In genomic region chr12:94545937-94546771, GRCh38 we compare ENCODE assay signal across 8 cellular contexts.
DNase-seq lines count a peak whose midpoint lies in the region; ATAC-seq and TF ChIP-seq lines count a peak whose summit lies in the region.

No MANE protein-coding gene starts in this region.

- peak in 1 of 2 donors; percentile 8 for DNase-seq in activated T-cell treated with anti-CD3 and anti-CD28 coated beads, Interleukin-2, amount 50 U/mL, for 72 hours
- no peak for DNase-seq in activated T-cell treated with anti-CD3 and anti-CD28 coated beads, Interleukin-2, amount 50 U/mL, for 48 hours
- DNase-seq in SK-N-DZ (ENCODE audit: low spot score): peak; percentile 46
- DNase-seq in fibroblast of lung (ENCODE audit: low read depth in 2 of 2): peak; percentile 62 to 80
- no peak for DNase-seq in natural killer cell
- no peak for DNase-seq in CD8-positive, alpha-beta memory T cell

- no peaks in the 10 kb centered on the region for H3K36me3 ChIP-seq in fibroblast of lung (ENCODE audit: control insufficient read depth, insufficient read depth, low read length)
- no peaks in the 10 kb centered on the region for H3K36me3 ChIP-seq in CD8-positive, alpha-beta memory T cell (ENCODE audit: insufficient read depth, low read length)

- no peak overlapping the region for H3K27ac Mint-ChIP-seq in activated T-cell treated with anti-CD3 and anti-CD28 coated beads, Interleukin-2, amount 50 U/mL, for 72 hours
- H3K27ac Mint-ChIP-seq in natural killer cell: no peak overlapping the region
- H3K27ac Mint-ChIP-seq in CD8-positive, alpha-beta memory T cell: peak overlapping the region in 1 of 8 donors; percentile 32

- H3K27me3 Mint-ChIP-seq in activated T-cell treated with anti-CD3 and anti-CD28 coated beads, Interleukin-2, amount 50 U/mL, for 72 hours (ENCODE audit: low read depth): peaks cover 7% of the 10 kb centered on the region
- peaks cover 0 to 3% of the 10 kb centered on the region in 2 donors for H3K27me3 Mint-ChIP-seq in natural killer cell (ENCODE audit: low read depth in 2 of 2)
- H3K27me3 Mint-ChIP-seq in CD8-positive, alpha-beta memory T cell: peaks cover 3 to 14% of the 10 kb centered on the region in 2 donors

- peak; percentile 81 to 94 for TF ChIP-seq CTCF in fibroblast of lung (conservative IDR thresholded peaks at IDR 0.05 in 1 of 2, IDR thresholded peaks at IDR 0.05 in 1 of 2; ENCODE audit: low read depth in 1 of 2, low read length in 2 of 2)
- TF ChIP-seq CTCF in natural killer cell (IDR thresholded peaks at IDR 0.05): peak; percentile 59

- POLR2A ChIA-PET in CD8-positive, alpha-beta memory T cell (lab: Charles Lee): no interaction called here

- no peaks in the 10 kb centered on the region for H3K9me3 ChIP-seq in fibroblast of lung (ENCODE audit: control insufficient read depth, insufficient read depth, low read depth, low read length)
- peaks cover 5% of the 10 kb centered on the region for H3K9me3 ChIP-seq in CD8-positive, alpha-beta memory T cell (ENCODE audit: low read length)

- H3K27ac ChIP-seq in fibroblast of lung (ENCODE audit: insufficient read depth, low read length): no peak overlapping the region
- H3K27ac ChIP-seq in CD8-positive, alpha-beta memory T cell (ENCODE audit: low read depth, low read length): no peak overlapping the region

- H3K9me3 Mint-ChIP-seq in activated T-cell treated with anti-CD3 and anti-CD28 coated beads, Interleukin-2, amount 50 U/mL, for 72 hours: peaks cover 22% of the 10 kb centered on the region in 2 donors
- H3K9me3 Mint-ChIP-seq in natural killer cell: peaks cover 2 to 15% of the 10 kb centered on the region in 2 donors
- peaks cover 18 to 42% (median 40%) of the 10 kb centered on the region in 5 donors for H3K9me3 Mint-ChIP-seq in CD8-positive, alpha-beta memory T cell

- intact Hi-C loops in natural killer cell (cut with micrococcal nuclease): loop anchor here (1.0 to 2.0 kb wide), 2 partner anchors 179 to 219 kb away; no protein-coding TSS in a partner anchor

- H3K79me2 ChIP-seq in fibroblast of lung (ENCODE audit: control insufficient read depth, insufficient read depth, low read length): no peaks in the 10 kb centered on the region

- CTCF ChIA-PET in CD8-positive, alpha-beta memory T cell (lab: Charles Lee): no interaction called here

- ATAC-seq in activated T-cell treated with anti-CD3 and anti-CD28 coated beads, Interleukin-2, amount 50 U/mL, for 72 hours (replicated peaks in 1 of 2): peak; percentile 44 to 45
- ATAC-seq in HG03442 (IDR thresholded peaks at IDR 0.05; ENCODE audit: unreplicated experiment) (peak; percentile 87), natural killer cell (peak; percentile 75 to 91 (median 88)), HG02623 (IDR thresholded peaks at IDR 0.05; ENCODE audit: unreplicated experiment) (no peak)

- no peak overlapping the region for H3K9ac ChIP-seq in fibroblast of lung (ENCODE audit: insufficient read depth, low read length)

- peaks cover 11 to 15% of the 10 kb centered on the region in 2 donors for H3K36me3 Mint-ChIP-seq in activated T-cell treated with anti-CD3 and anti-CD28 coated beads, Interleukin-2, amount 50 U/mL, for 72 hours (ENCODE audit: insufficient read depth in 2 of 2)
- peaks cover 21% of the 10 kb centered on the region for H3K36me3 Mint-ChIP-seq in natural killer cell
- H3K36me3 Mint-ChIP-seq in CD8-positive, alpha-beta memory T cell: peaks cover 0 to 23% (median 6%) of the 10 kb centered on the region in 3 donors

- no peak overlapping the region for H3K4me3 Mint-ChIP-seq in activated T-cell treated with anti-CD3 and anti-CD28 coated beads, Interleukin-2, amount 50 U/mL, for 72 hours
- H3K4me3 Mint-ChIP-seq in natural killer cell: no peak overlapping the region
- H3K4me3 Mint-ChIP-seq in CD8-positive, alpha-beta memory T cell: no peak overlapping the region

- no peaks in the 10 kb centered on the region for H3K4me1 Mint-ChIP-seq in activated T-cell treated with anti-CD3 and anti-CD28 coated beads, Interleukin-2, amount 50 U/mL, for 72 hours (ENCODE audit: low read depth)
- peaks cover 0 to 5% of the 10 kb centered on the region in 2 donors for H3K4me1 Mint-ChIP-seq in natural killer cell
- H3K4me1 Mint-ChIP-seq in CD8-positive, alpha-beta memory T cell: no peaks in the 10 kb centered on the region

- no peak overlapping the region for H2AFZ ChIP-seq in fibroblast of lung (ENCODE audit: low read length)

- H3K4me2 ChIP-seq in fibroblast of lung (ENCODE audit: extremely low read depth, insufficient read depth, low read length): no peak overlapping the region

- H4K20me1 ChIP-seq in fibroblast of lung (ENCODE audit: control insufficient read depth, extremely low read depth, insufficient read depth, low read length): no peaks in the 10 kb centered on the region

- H3K4me3 ChIP-seq in fibroblast of lung (replicated peaks in 1 of 4; ENCODE audit: control extremely low read depth in 1 of 4, insufficient read depth in 1 of 4, low read depth in 3 of 4, low read length in 4 of 4): no peak overlapping the region
- H3K4me3 ChIP-seq in CD8-positive, alpha-beta memory T cell (ENCODE audit: low read length): no peak overlapping the region

- H3K27me3 ChIP-seq in fibroblast of lung (ENCODE audit: control insufficient read depth, insufficient read depth, low read length): no peaks in the 10 kb centered on the region
- H3K27me3 ChIP-seq in CD8-positive, alpha-beta memory T cell (ENCODE audit: insufficient read depth, low read length, poor library complexity, severe bottlenecking): no peaks in the 10 kb centered on the region

- no peaks in the 10 kb centered on the region for H3K4me1 ChIP-seq in fibroblast of lung (ENCODE audit: control insufficient read depth, extremely low read depth, insufficient read depth, low read length)
- no peaks in the 10 kb centered on the region for H3K4me1 ChIP-seq in CD8-positive, alpha-beta memory T cell (ENCODE audit: insufficient read depth, low read length)

Comparison
In these comparisons a context has a peak if more than half of its experiments do, and no peak if none do; other contexts are left out.
1. DNase-seq: peak in SK-N-DZ (single experiment) and fibroblast of lung (2 of 2); none in activated T-cell treated with anti-CD3 and anti-CD28 coated beads, Interleukin-2, amount 50 U/mL, for 48 hours (0 of 2), natural killer cell (single experiment) and CD8-positive, alpha-beta memory T cell (0 of 5).